In genomic region chr6:170512249-170512648, GRCh38 we compare ENCODE assay signal across 14 cellular contexts.
DNase-seq lines count a peak whose midpoint lies in the region; ATAC-seq lines count a peak whose summit lies in the region.
"Had no signal": no experiment of that assay in that cellular context is flagged by ENCODE, and none has a peak within 500 bp of the region (broad histone marks: within the 10 kb centered on the region; RNA-seq: fewer than 3 reads in every experiment).

No MANE protein-coding gene starts in this region.

- H3K27ac ChIP-seq in epithelial cell of prostate: no peak overlapping the region
- H3K27ac ChIP-seq: BLaER1 treated with 17β-estradiol and CSF1 and Interleukin-3, amounts not matched to agents 10 nM and 100 nM had no signal

- DNase-seq in NCI-H146 (lab: John Stamatoyannopoulos, UW): peak; percentile 30
- no peak for DNase-seq in NCI-H146 treated with DMSO at 0.1 percent for 48 hours (lab: John Stamatoyannopoulos, UW; ENCODE audit: unreplicated experiment)
- peak; percentile 17 for DNase-seq in COLO668 (lab: John Stamatoyannopoulos, UW; ENCODE audit: unreplicated experiment)
- peak; percentile 32 for DNase-seq in NCI-H2029 (lab: John Stamatoyannopoulos, UW)
- DNase-seq in epithelial cell of prostate (ENCODE audit: low read depth, low spot score): peak; percentile 34
- DNase-seq: ACHN; Calu3; CD4-positive, CD25-positive, alpha-beta regulatory T cell; DMS 273 treated with DMSO at 0.1 percent for 48 hours; GOT3; H9 had no signal

- ATAC-seq in HG02973 (IDR thresholded peaks at IDR 0.05; ENCODE audit: unreplicated experiment): no peak
- no peak for ATAC-seq in GM18870 (IDR thresholded peaks at IDR 0.05; ENCODE audit: unreplicated experiment)
